Comparison of ENCODE assay signal across 8 cellular contexts in the genomic region with DNA sequence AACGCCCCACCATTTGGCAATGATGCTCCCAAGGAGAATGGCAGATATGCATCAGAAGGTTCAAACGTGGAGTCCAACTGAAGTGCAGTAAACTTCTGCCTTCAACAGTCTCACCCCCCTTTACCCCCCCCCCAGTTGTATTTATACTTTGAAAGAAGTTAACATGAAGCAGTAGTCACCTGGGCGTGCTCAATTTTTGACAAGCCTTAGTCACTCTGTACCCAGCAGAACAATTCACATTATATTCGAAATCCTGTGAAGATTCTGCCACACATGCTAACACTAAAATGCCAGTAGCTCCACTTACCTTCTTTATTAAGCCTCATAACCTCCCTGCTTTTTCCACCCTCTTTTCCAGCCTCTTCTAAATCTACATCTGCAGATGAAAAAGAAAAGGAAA. TPM values are rescaled to one million over a fixed set of nuclear protein-coding genes. Genes with fewer than 3 reads are reported as not detected.
DNase-seq lines count a peak whose midpoint lies in the region; ATAC-seq, FAIRE-seq and TF ChIP-seq lines count a peak whose summit lies in the region.

No MANE protein-coding gene starts in this region.

- POLR2A ChIA-PET in activated CD8-positive, alpha-beta T cell treated with anti-CD3 and anti-CD28 coated beads, Interleukin-2, amount 10 ng/mL, durations not matched to agents 7 days and 5 days (lab: Charles Lee): interaction anchor here (0.7 kb wide), 1 partner anchor 26 kb away, joined by 4 read pairs; no protein-coding TSS in a partner anchor

- no peak for ATAC-seq in activated CD8-positive, alpha-beta T cell treated with anti-CD3 and anti-CD28 coated beads, Interleukin-2, amount 10 ng/mL, durations not matched to agents 7 days and 5 days

- H3K4me3 Mint-ChIP-seq in activated CD8-positive, alpha-beta T cell treated with anti-CD3 and anti-CD28 coated beads, Interleukin-2, amount 10 ng/mL, durations not matched to agents 7 days and 5 days: peak overlapping the region; percentile 89

- DNase-seq in HFF-Myc (ENCODE audit: extremely low read depth, low read depth) (no peak), iPS DF 6.9 (ENCODE audit: low read depth, low spot score) (no peak), NCI-H69 (lab: John Stamatoyannopoulos, UW) (no peak), urothelium cell line (ENCODE audit: low spot score) (no peak), Kasumi-1 (lab: John Stamatoyannopoulos, UW) (no peak), NCI-H1436 treated with DMSO at 0.1 percent for 48 hours (lab: John Stamatoyannopoulos, UW) (no peak)
- no peak for DNase-seq in activated CD8-positive, alpha-beta T cell treated with anti-CD3 and anti-CD28 coated beads, Interleukin-2, amount 10 ng/mL, durations not matched to agents 7 days and 5 days

- peaks cover 20% of the 10 kb centered on the region for H3K4me1 Mint-ChIP-seq in activated CD8-positive, alpha-beta T cell treated with anti-CD3 and anti-CD28 coated beads, Interleukin-2, amount 10 ng/mL, durations not matched to agents 7 days and 5 days (ENCODE audit: low read depth)

- H3K9me3 ChIP-seq in iPS DF 6.9 (ENCODE audit: control insufficient read depth, insufficient read depth, low read length): no peaks in the 10 kb centered on the region

- H3K27me3 ChIP-seq in iPS DF 6.9 (ENCODE audit: control insufficient read depth, insufficient read depth, low read length): no peaks in the 10 kb centered on the region; the same call in 1 of the 2 replicates

- no peaks in the 10 kb centered on the region for H3K36me3 Mint-ChIP-seq in activated CD8-positive, alpha-beta T cell treated with anti-CD3 and anti-CD28 coated beads, Interleukin-2, amount 10 ng/mL, durations not matched to agents 7 days and 5 days (ENCODE audit: low read depth)

- H3K27ac ChIP-seq in iPS DF 6.9 (ENCODE audit: low read length): no peak overlapping the region
- peak overlapping the region in 17 of 21 experiments; percentile 63 to 96 (median 87) for H3K27ac ChIP-seq in skin epidermis

- peaks cover 1% of the 10 kb centered on the region; the same call in 1 of the 2 replicates for H3K4me1 ChIP-seq in iPS DF 6.9 (ENCODE audit: control insufficient read depth, insufficient read depth, low read length)

- no peaks in the 10 kb centered on the region for H3K9me3 Mint-ChIP-seq in activated CD8-positive, alpha-beta T cell treated with anti-CD3 and anti-CD28 coated beads, Interleukin-2, amount 10 ng/mL, durations not matched to agents 7 days and 5 days (ENCODE audit: insufficient read depth)

- peaks cover 15% of the 10 kb centered on the region for H3K27me3 Mint-ChIP-seq in activated CD8-positive, alpha-beta T cell treated with anti-CD3 and anti-CD28 coated beads, Interleukin-2, amount 10 ng/mL, durations not matched to agents 7 days and 5 days (ENCODE audit: low read depth)

- H3K27ac Mint-ChIP-seq in activated CD8-positive, alpha-beta T cell treated with anti-CD3 and anti-CD28 coated beads, Interleukin-2, amount 10 ng/mL, durations not matched to agents 7 days and 5 days: no peak overlapping the region

- no peak for FAIRE-seq in urothelium cell line (lab: Jason Lieb, UNC)

- H3K36me3 ChIP-seq in iPS DF 6.9 (ENCODE audit: control insufficient read depth, insufficient read depth, low read length): no peaks in the 10 kb centered on the region

- no peak for TF ChIP-seq CTCF in HFF-Myc (IDR thresholded peaks at IDR 0.05; ENCODE audit: low read depth, low read length, missing control alignments)

- CTCF ChIA-PET in activated CD8-positive, alpha-beta T cell treated with anti-CD3 and anti-CD28 coated beads, Interleukin-2, amount 10 ng/mL, durations not matched to agents 7 days and 5 days (lab: Charles Lee): interaction anchor here (0.7 to 1.0 kb wide), 2 partner anchors 12 to 81 kb away, joined by 3 read pairs; no protein-coding TSS in a partner anchor

- peak overlapping the region; percentile 91 for H3K4me3 ChIP-seq in HFF-Myc (replicated peaks; ENCODE audit: low read depth, low read length)
- peak overlapping the region; percentile 72; the same call in 1 of the 2 replicates for H3K4me3 ChIP-seq in iPS DF 6.9 (ENCODE audit: low read length)
- H3K4me3 ChIP-seq in skin epidermis: peak overlapping the region; percentile 54 to 81 (median 65)

- WGBS in iPS DF 6.9 (ENCODE audit: insufficient coverage, insufficient read length): no CpG with 5 or more reads among the region's 4 CpGs

RNA-seq across cellular contexts. Expression of gene ATXN7L1, which starts 0.9 kb away (rescaled TPM):
- 1 to 10 TPM; 3.5 to 5.0 TPM for total RNA-seq in activated CD8-positive, alpha-beta T cell treated with anti-CD3 and anti-CD28 coated beads, Interleukin-2, amount 10 ng/mL, durations not matched to agents 7 days and 5 days
